Comparison of ENCODE assay signal across 8 cellular contexts in the genomic region with DNA sequence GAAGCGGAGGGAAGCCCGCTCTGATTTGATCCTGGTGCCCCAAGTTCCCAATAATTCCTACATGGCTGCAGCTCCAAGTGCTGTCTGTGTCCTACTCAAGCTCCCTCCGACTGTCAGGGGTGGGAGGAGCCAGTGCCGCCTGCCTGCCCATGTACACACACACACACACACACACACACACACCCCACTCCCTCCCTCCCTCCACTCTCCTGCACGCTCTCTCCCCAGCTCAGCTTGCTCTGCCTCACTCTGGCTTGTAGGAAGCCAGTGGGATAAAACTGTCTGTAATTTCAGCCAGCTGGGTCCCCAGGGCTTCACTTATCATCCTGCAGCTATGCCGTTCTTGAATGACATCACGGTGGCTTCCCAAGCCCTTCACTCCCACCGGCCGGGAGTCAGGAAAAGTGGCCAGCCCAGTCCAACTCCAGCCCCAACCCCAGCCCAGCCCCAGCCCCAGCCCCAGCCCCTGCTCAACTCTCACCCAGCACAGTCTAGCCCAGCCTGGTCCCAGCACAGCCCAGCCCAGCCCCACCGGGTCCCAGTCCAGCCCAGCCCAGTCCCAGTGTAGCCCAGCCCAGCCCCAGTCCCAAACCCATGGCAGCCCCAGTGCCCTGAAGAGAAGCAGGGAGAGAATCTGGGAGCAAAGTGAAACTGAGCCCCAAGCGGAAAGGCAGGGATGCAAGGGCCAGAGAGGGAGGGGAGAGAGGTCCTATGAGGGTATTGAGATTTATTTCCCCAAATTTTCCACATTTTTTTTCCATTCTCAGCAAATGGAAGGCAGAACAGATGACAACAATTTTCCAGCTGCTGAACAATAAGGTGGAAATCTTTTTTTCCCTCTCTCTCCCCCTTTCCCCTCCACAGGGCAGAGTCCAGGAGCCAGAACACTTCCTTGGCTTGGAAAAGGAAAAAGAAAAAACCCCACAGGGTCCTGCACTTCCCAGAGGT.
A peak's percentile ranks its signal among the peaks of the same experiment; 100 is the strongest.
DNase-seq lines count a peak whose midpoint lies in the region; ATAC-seq and TF ChIP-seq lines count a peak whose summit lies in the region.

No MANE protein-coding gene starts in this region.

- H3K4me2 ChIP-seq in GM23338 (no peak overlapping the region), hepatocyte (peak overlapping the region; percentile 71)

- no peak overlapping the region for H3K4me3 Mint-ChIP-seq in GM23338

- H3K4me3 ChIP-seq in GM23338 (no peak overlapping the region), hepatocyte (no peak overlapping the region), gastrocnemius medialis (peak overlapping the region; percentile 72 to 89 (median 81))

- H3K9me2 ChIP-seq in GM23338 (ENCODE audit: insufficient read depth) = no peaks in the 10 kb centered on the region
- no peaks in the 10 kb centered on the region for H3K9me2 ChIP-seq in hepatocyte (replicated peaks; ENCODE audit: insufficient read depth)

- H3K27me3 ChIP-seq in GM23338 (ENCODE audit: insufficient read depth) (no peaks in the 10 kb centered on the region), hepatocyte (no peaks in the 10 kb centered on the region), gastrocnemius medialis (no peaks in the 10 kb centered on the region)

- intact Hi-C loops in gastrocnemius medialis (cut with DNase I; ENCODE audit: low total_unique reads) = loop anchor here (2.0 kb wide), 1 partner anchor 44 kb away; no protein-coding TSS in a partner anchor

- peaks cover 6% of the 10 kb centered on the region for H3K27me3 Mint-ChIP-seq in GM23338 (ENCODE audit: insufficient read depth, low read depth, poor library complexity)

- H3K4me1 Mint-ChIP-seq in GM23338 = peaks cover 42% of the 10 kb centered on the region

- no peaks in the 10 kb centered on the region for H3K36me3 Mint-ChIP-seq in GM23338 (ENCODE audit: low read depth)

- TF ChIP-seq POLR2A in gastrocnemius medialis (IDR thresholded peaks at IDR 0.05) = peak; percentile 70 to 73

- TF ChIP-seq CTCF in GM23338 (conservative IDR thresholded peaks at IDR 0.05; ENCODE audit: low read depth in 2 of 2) (no peak), hepatocyte (IDR thresholded peaks at IDR 0.05; ENCODE audit: poor library complexity) (no peak), gastrocnemius medialis (IDR thresholded peaks at IDR 0.05 in 4 of 5, conservative IDR thresholded peaks at IDR 0.05 in 1 of 5) (no peak)

- H2AFZ ChIP-seq in GM23338 (no peak overlapping the region), hepatocyte (no peak overlapping the region)

- H3K4me1 ChIP-seq in GM23338 (ENCODE audit: insufficient read depth) = peaks cover 11% of the 10 kb centered on the region; the same call in 1 of the 2 replicates
- H3K4me1 ChIP-seq in hepatocyte (ENCODE audit: insufficient read depth) = peaks cover 21% of the 10 kb centered on the region
- H3K4me1 ChIP-seq in gastrocnemius medialis = peaks cover 69 to 73% of the 10 kb centered on the region in 2 donors

- no peaks in the 10 kb centered on the region for H3K9me3 Mint-ChIP-seq in GM23338

- H3K79me2 ChIP-seq in GM23338 (replicated peaks; ENCODE audit: insufficient read depth) = no peaks in the 10 kb centered on the region
- peaks cover 20% of the 10 kb centered on the region for H3K79me2 ChIP-seq in hepatocyte

- H3K9me3 ChIP-seq in hepatocyte (ENCODE audit: low read depth) (no peaks in the 10 kb centered on the region), gastrocnemius medialis (no peaks in the 10 kb centered on the region)

- no peak for DNase-seq in GM23338 (ENCODE audit: low spot score)
- peak; percentile 91 for DNase-seq in amniotic stem cell (lab: John Stamatoyannopoulos, UW)
- DNase-seq in hepatocyte (ENCODE audit: low spot score) = peak; percentile 92
- DNase-seq in gastrocnemius medialis = peak; percentile 87 to 97
- DNase-seq in HCEC 1CT = no peak
- DNase-seq in NCI-H446 treated with DMSO at 0.1 percent for 48 hours (lab: John Stamatoyannopoulos, UW) = no peak
- DNase-seq in SIG-M5 (lab: John Stamatoyannopoulos, UW) = no peak

- H3K36me3 ChIP-seq in GM23338 (ENCODE audit: insufficient read depth) (no peaks in the 10 kb centered on the region), hepatocyte (replicated peaks; ENCODE audit: insufficient read depth, low read depth) (no peaks in the 10 kb centered on the region), gastrocnemius medialis (peaks cover 0 to 27% of the 10 kb centered on the region in 2 donors)

- no peak overlapping the region for H3K27ac ChIP-seq in GM23338 (ENCODE audit: low read depth)
- peak overlapping the region; percentile 92 for H3K27ac ChIP-seq in hepatocyte
- peak overlapping the region; percentile 99 to 100 (median 99) for H3K27ac ChIP-seq in gastrocnemius medialis

- in situ Hi-C loops in gastrocnemius medialis (cut with MboI; ENCODE audit: low sequenced_read_pairs in 4 of 4) = no loop called here

- peak; percentile 43 for ATAC-seq in GM23338
- ATAC-seq in gastrocnemius medialis = peak; percentile 62 to 64
- ATAC-seq in HG03342 (IDR thresholded peaks at IDR 0.05; ENCODE audit: unreplicated experiment) = no peak

- H3K27ac Mint-ChIP-seq in GM23338 = no peak overlapping the region

- H4K20me1 ChIP-seq in GM23338 (replicated peaks; ENCODE audit: insufficient read depth) (no peaks in the 10 kb centered on the region), hepatocyte (ENCODE audit: insufficient read depth, poor library complexity, severe bottlenecking) (no peaks in the 10 kb centered on the region)

- no peaks in the 10 kb centered on the region for H3F3A ChIP-seq in GM23338 (replicated peaks; ENCODE audit: low read depth)

- WGBS in hepatocyte (ENCODE audit: low lambda C conversion rate, missing lambda C conversion rate) = 24% methylated on average over 6 of the region's 11 CpGs

TF ChIP-seq in GM23338, 12 proteins besides CTCF, POLR2A, EP300 and RAD21 (continues in another document):
- TF ChIP-seq EZH2phosphoT487 (IDR thresholded peaks at IDR 0.05; ENCODE audit: unreplicated experiment) (no peak), EZH2 (IDR thresholded peaks at IDR 0.05; ENCODE audit: low read depth, unreplicated experiment) (no peak), POLR2AphosphoS5 (IDR thresholded peaks at IDR 0.05; ENCODE audit: low read depth) (no peak)
- TF ChIP-seq, protein P1, sequence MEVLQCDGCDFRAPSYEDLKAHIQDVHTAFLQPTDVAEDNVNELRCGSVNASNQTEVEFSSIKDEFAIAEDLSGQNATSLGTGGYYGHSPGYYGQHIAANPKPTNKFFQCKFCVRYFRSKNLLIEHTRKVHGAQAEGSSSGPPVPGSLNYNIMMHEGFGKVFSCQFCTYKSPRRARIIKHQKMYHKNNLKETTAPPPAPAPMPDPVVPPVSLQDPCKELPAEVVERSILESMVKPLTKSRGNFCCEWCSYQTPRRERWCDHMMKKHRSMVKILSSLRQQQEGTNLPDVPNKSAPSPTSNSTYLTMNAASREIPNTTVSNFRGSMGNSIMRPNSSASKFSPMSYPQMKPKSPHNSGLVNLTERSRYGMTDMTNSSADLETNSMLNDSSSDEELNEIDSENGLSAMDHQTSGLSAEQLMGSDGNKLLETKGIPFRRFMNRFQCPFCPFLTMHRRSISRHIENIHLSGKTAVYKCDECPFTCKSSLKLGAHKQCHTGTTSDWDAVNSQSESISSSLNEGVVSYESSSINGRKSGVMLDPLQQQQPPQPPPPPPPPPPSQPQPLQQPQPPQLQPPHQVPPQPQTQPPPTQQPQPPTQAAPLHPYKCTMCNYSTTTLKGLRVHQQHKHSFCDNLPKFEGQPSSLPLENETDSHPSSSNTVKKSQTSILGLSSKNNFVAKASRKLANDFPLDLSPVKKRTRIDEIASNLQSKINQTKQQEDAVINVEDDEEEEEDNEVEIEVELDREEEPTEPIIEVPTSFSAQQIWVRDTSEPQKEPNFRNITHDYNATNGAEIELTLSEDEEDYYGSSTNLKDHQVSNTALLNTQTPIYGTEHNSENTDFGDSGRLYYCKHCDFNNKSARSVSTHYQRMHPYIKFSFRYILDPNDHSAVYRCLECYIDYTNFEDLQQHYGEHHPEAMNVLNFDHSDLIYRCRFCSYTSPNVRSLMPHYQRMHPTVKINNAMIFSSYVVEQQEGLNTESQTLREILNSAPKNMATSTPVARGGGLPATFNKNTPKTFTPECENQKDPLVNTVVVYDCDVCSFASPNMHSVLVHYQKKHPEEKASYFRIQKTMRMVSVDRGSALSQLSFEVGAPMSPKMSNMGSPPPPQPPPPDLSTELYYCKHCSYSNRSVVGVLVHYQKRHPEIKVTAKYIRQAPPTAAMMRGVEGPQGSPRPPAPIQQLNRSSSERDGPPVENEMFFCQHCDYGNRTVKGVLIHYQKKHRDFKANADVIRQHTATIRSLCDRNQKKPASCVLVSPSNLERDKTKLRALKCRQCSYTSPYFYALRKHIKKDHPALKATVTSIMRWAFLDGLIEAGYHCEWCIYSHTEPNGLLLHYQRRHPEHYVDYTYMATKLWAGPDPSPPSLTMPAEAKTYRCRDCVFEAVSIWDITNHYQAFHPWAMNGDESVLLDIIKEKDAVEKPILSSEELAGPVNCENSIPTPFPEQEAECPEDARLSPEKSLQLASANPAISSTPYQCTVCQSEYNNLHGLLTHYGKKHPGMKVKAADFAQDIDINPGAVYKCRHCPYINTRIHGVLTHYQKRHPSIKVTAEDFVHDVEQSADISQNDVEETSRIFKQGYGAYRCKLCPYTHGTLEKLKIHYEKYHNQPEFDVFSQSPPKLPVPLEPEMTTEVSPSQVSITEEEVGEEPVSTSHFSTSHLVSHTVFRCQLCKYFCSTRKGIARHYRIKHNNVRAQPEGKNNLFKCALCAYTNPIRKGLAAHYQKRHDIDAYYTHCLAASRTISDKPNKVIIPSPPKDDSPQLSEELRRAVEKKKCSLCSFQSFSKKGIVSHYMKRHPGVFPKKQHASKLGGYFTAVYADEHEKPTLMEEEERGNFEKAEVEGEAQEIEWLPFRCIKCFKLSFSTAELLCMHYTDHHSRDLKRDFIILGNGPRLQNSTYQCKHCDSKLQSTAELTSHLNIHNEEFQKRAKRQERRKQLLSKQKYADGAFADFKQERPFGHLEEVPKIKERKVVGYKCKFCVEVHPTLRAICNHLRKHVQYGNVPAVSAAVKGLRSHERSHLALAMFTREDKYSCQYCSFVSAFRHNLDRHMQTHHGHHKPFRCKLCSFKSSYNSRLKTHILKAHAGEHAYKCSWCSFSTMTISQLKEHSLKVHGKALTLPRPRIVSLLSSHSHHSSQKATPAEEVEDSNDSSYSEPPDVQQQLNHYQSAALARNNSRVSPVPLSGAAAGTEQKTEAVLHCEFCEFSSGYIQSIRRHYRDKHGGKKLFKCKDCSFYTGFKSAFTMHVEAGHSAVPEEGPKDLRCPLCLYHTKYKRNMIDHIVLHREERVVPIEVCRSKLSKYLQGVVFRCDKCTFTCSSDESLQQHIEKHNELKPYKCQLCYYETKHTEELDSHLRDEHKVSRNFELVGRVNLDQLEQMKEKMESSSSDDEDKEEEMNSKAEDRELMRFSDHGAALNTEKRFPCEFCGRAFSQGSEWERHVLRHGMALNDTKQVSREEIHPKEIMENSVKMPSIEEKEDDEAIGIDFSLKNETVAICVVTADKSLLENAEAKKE (CRISPR knock-in tag; IDR thresholded peaks at IDR 0.05) = no peak

Comparison
In these comparisons a context has a peak if more than half of its experiments do, and no peak if none do; other contexts are left out.
1. DNase-seq: peak in amniotic stem cell (single experiment), hepatocyte (single experiment) and gastrocnemius medialis (2 of 2); none in GM23338 (single experiment), HCEC 1CT (single experiment), NCI-H446 treated with DMSO at 0.1 percent for 48 hours (single experiment) and SIG-M5 (single experiment).
2. H3K4me3 ChIP-seq: peak in gastrocnemius medialis (4 of 4); none in GM23338 (single experiment) and hepatocyte (single experiment).